ENCODE assay signal across 11 cellular contexts in the genomic region with DNA sequence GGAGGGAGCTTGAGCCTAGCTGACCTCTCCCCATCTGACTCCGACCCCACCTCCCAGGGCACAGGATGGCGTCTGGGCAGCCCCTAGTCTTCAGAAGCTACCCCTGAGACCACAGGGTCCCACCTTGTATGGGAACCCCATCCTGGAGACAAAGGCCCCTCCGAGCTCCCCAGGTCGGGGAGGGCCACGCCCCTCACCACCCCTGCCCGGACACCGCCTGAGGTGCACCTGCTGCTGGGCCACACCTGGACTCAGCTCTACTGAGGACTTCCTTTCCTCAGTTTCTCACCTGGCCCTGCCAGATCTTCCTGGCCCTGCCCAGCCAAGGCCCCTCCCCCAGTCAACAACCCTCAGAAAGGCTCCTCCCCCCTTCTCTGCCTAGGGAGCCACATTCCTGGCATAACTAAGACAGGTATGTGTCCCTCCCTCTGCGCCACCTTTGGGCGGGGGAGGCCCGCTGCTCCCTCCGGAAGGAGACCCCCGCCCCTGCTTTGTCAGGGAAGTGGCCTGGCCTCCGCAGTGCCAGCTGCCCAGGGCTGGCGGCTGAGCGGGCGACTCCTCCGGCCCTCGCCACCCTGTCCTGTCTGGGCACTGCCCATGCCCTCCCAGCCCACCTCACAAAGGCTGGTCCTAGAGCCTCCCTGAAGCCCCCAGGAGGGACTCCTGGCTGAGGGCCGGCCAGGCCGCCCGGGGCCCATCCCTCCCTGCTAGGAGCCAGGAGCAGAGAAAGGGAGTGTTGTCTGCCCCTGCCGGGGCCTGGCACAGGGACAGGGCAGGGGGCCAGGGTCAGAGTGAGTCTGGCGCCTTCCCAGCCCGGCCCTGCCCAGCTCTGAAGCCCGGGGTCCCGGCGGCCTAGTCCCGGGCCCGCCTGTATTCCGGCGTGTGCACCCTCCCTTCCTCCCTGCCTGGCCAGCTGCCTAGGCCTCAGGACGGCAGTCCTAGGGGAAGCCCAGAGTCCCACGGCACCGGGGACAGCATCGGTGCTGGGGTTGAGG. TPM values are rescaled to one million over a fixed set of nuclear protein-coding genes. Genes with fewer than 3 reads are reported as not detected.
DNase-seq lines count a peak whose midpoint lies in the region; ATAC-seq, FAIRE-seq and TF ChIP-seq lines count a peak whose summit lies in the region.
"Had no signal": no experiment of that assay in that cellular context is flagged by ENCODE, and none has a peak within 500 bp of the region (broad histone marks: within the 10 kb centered on the region; RNA-seq: fewer than 3 reads in every experiment).

No MANE protein-coding gene starts in this region.

- H3K27ac ChIP-seq in left ventricle myocardium inferior (replicated peaks): peak overlapping the region; percentile 63
- H3K27ac ChIP-seq in pancreas: peak overlapping the region; percentile 73 to 83 (median 74)
- H3K27ac ChIP-seq: sigmoid colon had no signal

- intact Hi-C loops in left ventricle myocardium inferior (cut with micrococcal nuclease): no loop called here
- intact Hi-C loops in pancreas (cut with DNase I): no loop called here

- no peaks in the 10 kb centered on the region for H3K9me3 Mint-ChIP-seq in WTC11

- H3K4me1 Mint-ChIP-seq in WTC11: peaks cover 33% of the 10 kb centered on the region

- ATAC-seq in WTC11 (peak; percentile 73), pancreas (peak; percentile 49 to 70 (median 54)), GM21423 (IDR thresholded peaks at IDR 0.05; ENCODE audit: unreplicated experiment) (no peak)

- DNase-seq in ELR (ENCODE audit: low read depth) (peak; percentile 73), WTC11 (ENCODE audit: low spot score) (peak; percentile 85), left ventricle myocardium inferior (no peak), pancreas (peak in 4 of 6 donors; percentile 60 to 84 (median 76)), DMS53 treated with DMSO at 0.1 percent for 48 hours (lab: John Stamatoyannopoulos, UW; ENCODE audit: unreplicated experiment) (no peak), dedifferentiated amniotic fluid mesenchymal stem cell (ENCODE audit: extremely low spot score) (no peak), DMS79 treated with DMSO at 0.1 percent for 48 hours (lab: John Stamatoyannopoulos, UW) (no peak)
- DNase-seq: activated CD4-positive, alpha-beta T cell treated with anti-CD3 and anti-CD28 coated beads, Interleukin-2, amount 50 U/mL, for 1 hour; MM.1S; sigmoid colon had no signal

- no peaks in the 10 kb centered on the region for H3K36me3 ChIP-seq in left ventricle myocardium inferior
- H3K36me3 ChIP-seq in pancreas: no peaks in the 10 kb centered on the region
- H3K36me3 ChIP-seq: sigmoid colon had no signal

- no peak for TF ChIP-seq CTCF in WTC11 (IDR thresholded peaks at IDR 0.05)
- TF ChIP-seq CTCF in left ventricle myocardium inferior (IDR thresholded peaks at IDR 0.05; ENCODE audit: borderline replicate concordance): no peak
- no peak for TF ChIP-seq CTCF in pancreas (IDR thresholded peaks at IDR 0.05)

- peaks cover 67% of the 10 kb centered on the region for H3K4me1 ChIP-seq in left ventricle myocardium inferior
- H3K4me1 ChIP-seq in pancreas: peaks cover 0 to 8% (median 6%) of the 10 kb centered on the region in 3 donors

- H3K27me3 ChIP-seq in left ventricle myocardium inferior (ENCODE audit: low read depth): no peaks in the 10 kb centered on the region
- H3K27me3 ChIP-seq in pancreas: no peaks in the 10 kb centered on the region

- H3K4me3 Mint-ChIP-seq in WTC11: no peak overlapping the region

- peak overlapping the region; percentile 41 for H3K4me3 ChIP-seq in left ventricle myocardium inferior
- peak overlapping the region in 2 of 4 donors; percentile 20 to 23 for H3K4me3 ChIP-seq in pancreas
- H3K4me3 ChIP-seq: sigmoid colon had no signal

- no peaks in the 10 kb centered on the region for H3K36me3 Mint-ChIP-seq in WTC11

- 59 to 63% methylated on average over 27 to 35 of the region's 35 CpGs for WGBS in pancreas, 2 donors

- no peaks in the 10 kb centered on the region for H3K9me3 ChIP-seq in left ventricle myocardium inferior (replicated peaks)
- H3K9me3 ChIP-seq in pancreas: no peaks in the 10 kb centered on the region
- H3K9me3 ChIP-seq: sigmoid colon had no signal

- POLR2A ChIA-PET in WTC11 (lab: Charles Lee): interaction anchor here (1.5 to 3.6 kb wide), 3 partner anchors 10 to 16 kb away, joined by 4 to 15 read pairs (median 9); no protein-coding TSS in a partner anchor

- CTCF ChIA-PET in WTC11 (lab: Charles Lee): interaction anchor here (0.5 to 2.8 kb wide), 11 partner anchors 7 to 119 kb away, joined by 3 to 16 read pairs (median 4); no protein-coding TSS in a partner anchor

- H3K27ac Mint-ChIP-seq in WTC11: no peak overlapping the region

- FAIRE-seq in pancreas (lab: Jason Lieb, UNC): no peak

- H3K27me3 Mint-ChIP-seq in WTC11 (ENCODE audit: low read depth): no peaks in the 10 kb centered on the region; the same call in 1 of the 2 replicates

TF ChIP-seq in WTC11, 78 proteins besides CTCF, POLR2A, EP300 and RAD21 (continues in another document):
- TF ChIP-seq, protein P1, sequence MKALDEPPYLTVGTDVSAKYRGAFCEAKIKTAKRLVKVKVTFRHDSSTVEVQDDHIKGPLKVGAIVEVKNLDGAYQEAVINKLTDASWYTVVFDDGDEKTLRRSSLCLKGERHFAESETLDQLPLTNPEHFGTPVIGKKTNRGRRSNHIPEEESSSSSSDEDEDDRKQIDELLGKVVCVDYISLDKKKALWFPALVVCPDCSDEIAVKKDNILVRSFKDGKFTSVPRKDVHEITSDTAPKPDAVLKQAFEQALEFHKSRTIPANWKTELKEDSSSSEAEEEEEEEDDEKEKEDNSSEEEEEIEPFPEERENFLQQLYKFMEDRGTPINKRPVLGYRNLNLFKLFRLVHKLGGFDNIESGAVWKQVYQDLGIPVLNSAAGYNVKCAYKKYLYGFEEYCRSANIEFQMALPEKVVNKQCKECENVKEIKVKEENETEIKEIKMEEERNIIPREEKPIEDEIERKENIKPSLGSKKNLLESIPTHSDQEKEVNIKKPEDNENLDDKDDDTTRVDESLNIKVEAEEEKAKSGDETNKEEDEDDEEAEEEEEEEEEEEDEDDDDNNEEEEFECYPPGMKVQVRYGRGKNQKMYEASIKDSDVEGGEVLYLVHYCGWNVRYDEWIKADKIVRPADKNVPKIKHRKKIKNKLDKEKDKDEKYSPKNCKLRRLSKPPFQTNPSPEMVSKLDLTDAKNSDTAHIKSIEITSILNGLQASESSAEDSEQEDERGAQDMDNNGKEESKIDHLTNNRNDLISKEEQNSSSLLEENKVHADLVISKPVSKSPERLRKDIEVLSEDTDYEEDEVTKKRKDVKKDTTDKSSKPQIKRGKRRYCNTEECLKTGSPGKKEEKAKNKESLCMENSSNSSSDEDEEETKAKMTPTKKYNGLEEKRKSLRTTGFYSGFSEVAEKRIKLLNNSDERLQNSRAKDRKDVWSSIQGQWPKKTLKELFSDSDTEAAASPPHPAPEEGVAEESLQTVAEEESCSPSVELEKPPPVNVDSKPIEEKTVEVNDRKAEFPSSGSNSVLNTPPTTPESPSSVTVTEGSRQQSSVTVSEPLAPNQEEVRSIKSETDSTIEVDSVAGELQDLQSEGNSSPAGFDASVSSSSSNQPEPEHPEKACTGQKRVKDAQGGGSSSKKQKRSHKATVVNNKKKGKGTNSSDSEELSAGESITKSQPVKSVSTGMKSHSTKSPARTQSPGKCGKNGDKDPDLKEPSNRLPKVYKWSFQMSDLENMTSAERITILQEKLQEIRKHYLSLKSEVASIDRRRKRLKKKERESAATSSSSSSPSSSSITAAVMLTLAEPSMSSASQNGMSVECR (CRISPR knock-in tag; IDR thresholded peaks at IDR 0.05; ENCODE audit: borderline replicate concordance): no peak
- TF ChIP-seq ZNF317 (CRISPR knock-in tag; IDR thresholded peaks at IDR 0.05; ENCODE audit: borderline replicate concordance, low read depth) (no peak), ZBTB21 (CRISPR knock-in tag; IDR thresholded peaks at IDR 0.05; ENCODE audit: borderline replicate concordance) (0 out of 2 replicates have a peak, but pooled peaks have one; percentile 32), SP1 (CRISPR knock-in tag; conservative IDR thresholded peaks at IDR 0.05) (peak; percentile 81)
- TF ChIP-seq, protein P2, sequence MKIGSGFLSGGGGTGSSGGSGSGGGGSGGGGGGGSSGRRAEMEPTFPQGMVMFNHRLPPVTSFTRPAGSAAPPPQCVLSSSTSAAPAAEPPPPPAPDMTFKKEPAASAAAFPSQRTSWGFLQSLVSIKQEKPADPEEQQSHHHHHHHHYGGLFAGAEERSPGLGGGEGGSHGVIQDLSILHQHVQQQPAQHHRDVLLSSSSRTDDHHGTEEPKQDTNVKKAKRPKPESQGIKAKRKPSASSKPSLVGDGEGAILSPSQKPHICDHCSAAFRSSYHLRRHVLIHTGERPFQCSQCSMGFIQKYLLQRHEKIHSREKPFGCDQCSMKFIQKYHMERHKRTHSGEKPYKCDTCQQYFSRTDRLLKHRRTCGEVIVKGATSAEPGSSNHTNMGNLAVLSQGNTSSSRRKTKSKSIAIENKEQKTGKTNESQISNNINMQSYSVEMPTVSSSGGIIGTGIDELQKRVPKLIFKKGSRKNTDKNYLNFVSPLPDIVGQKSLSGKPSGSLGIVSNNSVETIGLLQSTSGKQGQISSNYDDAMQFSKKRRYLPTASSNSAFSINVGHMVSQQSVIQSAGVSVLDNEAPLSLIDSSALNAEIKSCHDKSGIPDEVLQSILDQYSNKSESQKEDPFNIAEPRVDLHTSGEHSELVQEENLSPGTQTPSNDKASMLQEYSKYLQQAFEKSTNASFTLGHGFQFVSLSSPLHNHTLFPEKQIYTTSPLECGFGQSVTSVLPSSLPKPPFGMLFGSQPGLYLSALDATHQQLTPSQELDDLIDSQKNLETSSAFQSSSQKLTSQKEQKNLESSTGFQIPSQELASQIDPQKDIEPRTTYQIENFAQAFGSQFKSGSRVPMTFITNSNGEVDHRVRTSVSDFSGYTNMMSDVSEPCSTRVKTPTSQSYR (CRISPR knock-in tag; IDR thresholded peaks at IDR 0.05): peak; percentile 83; the same call in 1 of the 2 replicates

RNA-seq across cellular contexts. Expression of a gene that starts 4.8 kb away (rescaled TPM):
- total RNA-seq in WTC11 (2021): 184 to 198 TPM (median 186 TPM) in 3 replicates
- 13.0 TPM for total RNA-seq in left ventricle myocardium inferior
- total RNA-seq in pancreas: 100 to 1,000 TPM in 1 of 6 donors, 10 to 100 TPM in 5; 40.5 to 107 (median 64.0) TPM
- polyA plus RNA-seq in pancreas: 100 to 1,000 TPM in 1 of 2 donors, 10 to 100 TPM in 1; 94.7 to 166 TPM

RNA-seq across cellular contexts. Expression of a gene that starts 11.4 kb away (rescaled TPM):
- total RNA-seq in WTC11 (2021): 29.5 to 38.3 TPM (median 36.1 TPM) in 3 replicates
- 14.5 TPM for total RNA-seq in left ventricle myocardium inferior
- total RNA-seq in pancreas: 10 to 100 TPM in 2 of 6 donors, 1 to 10 TPM in 4; 4.3 to 19.4 (median 6.6) TPM
- 10 to 100 TPM; 25.9 to 45.0 TPM for polyA plus RNA-seq in pancreas

RNA-seq across cellular contexts. Expression of a gene that starts 24.8 kb away (rescaled TPM):
- total RNA-seq in WTC11 (2021) (4.5 to 10.7 TPM (median 8.3 TPM) in 3 replicates), left ventricle myocardium inferior (34.0 TPM), pancreas (10 to 100 TPM; 13.2 to 29.4 (median 21.3) TPM)
- polyA plus RNA-seq in pancreas: 10 to 100 TPM; 31.9 to 46.4 TPM

RNA-seq across cellular contexts. Expression of a gene that starts 42.8 kb away (rescaled TPM):
- not detected in 3 replicates for total RNA-seq in WTC11 (2021)
- 160 TPM for total RNA-seq in left ventricle myocardium inferior
- total RNA-seq in pancreas: under 1 TPM in 2 of 6 donors, not detected in 4; 0.04 to 0.32 TPM
- polyA plus RNA-seq in pancreas: under 1 TPM; 0.15 to 0.35 TPM

RNA-seq across cellular contexts. Expression of a gene that starts 49.4 kb away (rescaled TPM):
- total RNA-seq in WTC11 (2021): not detected in 3 replicates
- total RNA-seq in left ventricle myocardium inferior: not detected
- total RNA-seq in pancreas: under 1 TPM in 4 of 6 donors, not detected in 2; 0.12 to 0.37 (median 0.16) TPM
- under 1 TPM; 0.05 to 0.34 TPM for polyA plus RNA-seq in pancreas
- total RNA-seq: sigmoid colon had no signal

Comparison
In these comparisons a context has a peak if more than half of its experiments do, and no peak if none do; other contexts are left out.
1. DNase-seq: peak in ELR (single experiment), WTC11 (single experiment) and pancreas (4 of 6); none in left ventricle myocardium inferior (single experiment), DMS53 treated with DMSO at 0.1 percent for 48 hours (single experiment), dedifferentiated amniotic fluid mesenchymal stem cell (single experiment) and DMS79 treated with DMSO at 0.1 percent for 48 hours (single experiment).